8 cellular contexts compared by ENCODE assay signal in genomic region chr17:58084317-58084981, GRCh38. TPM values are rescaled to one million over a fixed set of nuclear protein-coding genes. Genes with fewer than 3 reads are reported as not detected.
DNase-seq lines count a peak whose midpoint lies in the region; ATAC-seq and TF ChIP-seq lines count a peak whose summit lies in the region.

No MANE protein-coding gene starts in this region.

- H3K27ac ChIP-seq in CD8-positive, alpha-beta memory T cell (ENCODE audit: low read depth, low read length) = peak overlapping the region; percentile 90
- H3K27ac ChIP-seq in PC-9 = no peak overlapping the region

- peak; percentile 55; the same call in 1 of the 2 replicates for TF ChIP-seq CTCF in PC-9 (conservative IDR thresholded peaks at IDR 0.05)

- H3K4me3 ChIP-seq in CD8-positive, alpha-beta memory T cell (ENCODE audit: low read length) = peak overlapping the region; percentile 88
- H3K4me3 ChIP-seq in PC-9 = peak overlapping the region; percentile 86

- H3K79me2 ChIP-seq in PC-9 (ENCODE audit: low read depth) = peaks cover 58% of the 10 kb centered on the region

- H3K27me3 Mint-ChIP-seq in CD8-positive, alpha-beta memory T cell = peaks cover 0 to 6% of the 10 kb centered on the region in 2 donors

- H2AFZ ChIP-seq in PC-9 = peak overlapping the region; percentile 74; the same call in 1 of the 2 replicates

- ATAC-seq in HG02840 (IDR thresholded peaks at IDR 0.05; ENCODE audit: low FRiP score, unreplicated experiment) = peak; percentile 2
- ATAC-seq in activated naive CD4-positive, alpha-beta T cell treated with anti-CD3 and anti-CD28 coated beads, Interleukin-2, amount 50 U/mL, for 72 hours = peak in 1 of 2 donors; percentile 29
- peak; percentile 4 to 6 for ATAC-seq in left cardiac atrium
- ATAC-seq in GM18861 (IDR thresholded peaks at IDR 0.05; ENCODE audit: unreplicated experiment) = no peak

- no peaks in the 10 kb centered on the region for H3K9me2 ChIP-seq in PC-9 (ENCODE audit: insufficient read depth)

- peaks cover 10% of the 10 kb centered on the region; the same call in 1 of the 2 replicates for H3F3A ChIP-seq in PC-9 (ENCODE audit: insufficient read depth, low read depth)

- CTCF ChIA-PET in CD8-positive, alpha-beta memory T cell (lab: Charles Lee) = interaction anchor here (0.7 to 1.9 kb wide), 6 partner anchors 28 to 192 kb away, joined by 3 to 4 read pairs (median 3); partner anchors contain the start of gene SRSF1
- CTCF ChIA-PET in PC-9 (lab: Charles Lee) = interaction anchor here (0.7 kb wide), 1 partner anchor 106 kb away, joined by 3 read pairs; no protein-coding TSS in a partner anchor

- BruUV-seq in PC-9 (replicated peaks; lab: Mats Ljungman, UMichigan) = no TSS peak

- DNase-seq in CD8-positive, alpha-beta memory T cell = peak; percentile 35 to 67 (median 41)
- DNase-seq in PC-9 = peak; percentile 53 to 69
- peak in 1 of 2 donors; percentile 29 for DNase-seq in activated naive CD4-positive, alpha-beta T cell treated with anti-CD3 and anti-CD28 coated beads, Interleukin-2, amount 50 U/mL, for 72 hours (ENCODE audit: low spot score in 2 of 2)
- DNase-seq in left cardiac atrium = peak; percentile 48
- DNase-seq in renal cortical epithelial cell (ENCODE audit: low read depth) = peak; percentile 50
- DNase-seq in AG08395 (ENCODE audit: low spot score) = no peak

- H3K36me3 Mint-ChIP-seq in CD8-positive, alpha-beta memory T cell = peaks cover 6 to 50% (median 10%) of the 10 kb centered on the region in 3 donors
- H3K36me3 Mint-ChIP-seq in activated naive CD4-positive, alpha-beta T cell treated with anti-CD3 and anti-CD28 coated beads, Interleukin-2, amount 50 U/mL, for 72 hours = peaks cover 12 to 14% of the 10 kb centered on the region in 2 donors

- peak overlapping the region; percentile 88 to 96 (median 91) for H3K4me3 Mint-ChIP-seq in CD8-positive, alpha-beta memory T cell

- POLR2A ChIA-PET in CD8-positive, alpha-beta memory T cell (lab: Charles Lee) = interaction anchor here (0.6 to 3.0 kb wide), 4 partner anchors 77 to 447 kb away, joined by 3 to 24 read pairs (median 7); partner anchors contain the start of genes MRPS23 and SRSF1
- POLR2A ChIA-PET in PC-9 (lab: Charles Lee; ENCODE audit: unreplicated experiment) = interaction anchor here (1.2 kb wide), 1 partner anchor 77 kb away, joined by 9 read pairs; no protein-coding TSS in a partner anchor

- H3K27ac Mint-ChIP-seq in CD8-positive, alpha-beta memory T cell = peak overlapping the region; percentile 79 to 93 (median 91)
- peak overlapping the region; percentile 62 to 95 for H3K27ac Mint-ChIP-seq in activated naive CD4-positive, alpha-beta T cell treated with anti-CD3 and anti-CD28 coated beads, Interleukin-2, amount 50 U/mL, for 72 hours

- no peaks in the 10 kb centered on the region for H3K9me3 ChIP-seq in CD8-positive, alpha-beta memory T cell (ENCODE audit: low read length)
- no peaks in the 10 kb centered on the region for H3K9me3 ChIP-seq in PC-9 (ENCODE audit: insufficient read depth, low read depth)

- peaks cover 54% of the 10 kb centered on the region for H4K20me1 ChIP-seq in PC-9 (ENCODE audit: insufficient read depth)

- no peaks in the 10 kb centered on the region for H3K27me3 ChIP-seq in CD8-positive, alpha-beta memory T cell (ENCODE audit: insufficient read depth, low read length, poor library complexity, severe bottlenecking)
- H3K27me3 ChIP-seq in PC-9 (ENCODE audit: insufficient read depth, low read depth) = no peaks in the 10 kb centered on the region; the same call in 1 of the 2 replicates

- no peaks in the 10 kb centered on the region for H3K9me3 Mint-ChIP-seq in CD8-positive, alpha-beta memory T cell
- H3K9me3 Mint-ChIP-seq in activated naive CD4-positive, alpha-beta T cell treated with anti-CD3 and anti-CD28 coated beads, Interleukin-2, amount 50 U/mL, for 72 hours = no peaks in the 10 kb centered on the region

- H3K4me1 Mint-ChIP-seq in CD8-positive, alpha-beta memory T cell = peaks cover 42 to 49% (median 43%) of the 10 kb centered on the region in 3 donors

- peaks cover 35% of the 10 kb centered on the region for H3K36me3 ChIP-seq in CD8-positive, alpha-beta memory T cell (ENCODE audit: insufficient read depth, low read length)
- peaks cover 43% of the 10 kb centered on the region for H3K36me3 ChIP-seq in PC-9 (ENCODE audit: low read depth)

- H3K4me1 ChIP-seq in CD8-positive, alpha-beta memory T cell (ENCODE audit: insufficient read depth, low read length) = peaks cover 41% of the 10 kb centered on the region
- peaks cover 17% of the 10 kb centered on the region for H3K4me1 ChIP-seq in PC-9 (replicated peaks; ENCODE audit: insufficient read depth)

- intact Hi-C loops in PC-9 (cut with micrococcal nuclease; ENCODE audit: unreplicated experiment) (loop anchor here (1.0 to 10.0 kb wide), 3 partner anchors 62 to 230 kb away; partner anchors contain the start of genes MRPS23 and SRSF1), left cardiac atrium (cut with DNase I) (no loop called here)

- H3K4me2 ChIP-seq in PC-9 = peak overlapping the region; percentile 93

RNA-seq across cellular contexts. Expression of gene DYNLL2, which starts 1.2 kb away (rescaled TPM):
- total RNA-seq in CD8-positive, alpha-beta memory T cell = 10 to 100 TPM; 40.3 to 41.0 TPM
- polyA plus RNA-seq in CD8-positive, alpha-beta memory T cell = 1.4 TPM
- total RNA-seq in PC-9 (2021) (29.3 and 36.2 TPM in 2 replicates), left cardiac atrium (10 to 100 TPM; 50.5 to 51.0 TPM), renal cortical epithelial cell (10.4 and 20.7 TPM in 2 replicates)
- 10 to 100 TPM; 24.3 to 25.5 TPM for total RNA-seq in activated naive CD4-positive, alpha-beta T cell treated with anti-CD3 and anti-CD28 coated beads, Interleukin-2, amount 50 U/mL, for 72 hours
